Comparison of ENCODE assay signal across 8 cellular contexts in the genomic region with DNA sequence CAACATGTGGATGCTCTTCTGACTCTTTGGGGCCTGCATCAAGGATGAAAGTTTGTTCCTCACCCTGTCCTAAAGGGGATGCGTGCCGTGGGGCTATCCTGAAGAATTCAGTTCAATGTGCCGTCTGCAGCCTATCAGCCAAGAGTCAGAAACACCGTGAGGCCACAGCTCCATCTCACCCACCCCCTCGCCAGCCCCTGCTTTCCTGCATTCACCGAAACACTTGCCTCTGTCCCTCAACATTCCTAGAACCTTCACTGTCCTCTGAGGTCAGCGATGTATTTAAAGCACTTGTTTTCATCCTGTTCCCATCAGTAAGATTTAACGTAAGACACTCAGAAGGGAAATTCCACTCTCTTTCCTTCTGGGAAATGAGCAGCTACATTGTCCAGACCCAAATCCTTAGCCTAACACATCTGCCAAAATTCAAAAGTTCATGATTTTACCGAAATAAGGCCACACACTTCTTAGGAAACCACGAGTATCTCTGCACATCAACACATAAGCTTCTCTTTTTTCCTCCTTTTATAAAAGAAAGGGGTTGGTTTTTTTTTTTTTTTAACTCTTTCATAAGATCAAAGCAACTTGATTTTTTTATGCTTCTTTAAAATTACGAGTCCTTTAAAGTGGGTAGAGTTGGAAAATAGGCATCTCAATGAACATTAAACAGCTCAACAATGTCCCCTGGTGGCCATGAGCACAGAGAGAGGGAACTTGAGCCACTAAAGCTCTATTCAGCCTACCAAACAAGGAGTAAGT.
DNase-seq lines count a peak whose midpoint lies in the region; ATAC-seq and TF ChIP-seq lines count a peak whose summit lies in the region.

No MANE protein-coding gene starts in this region.

- H3K9ac ChIP-seq in Karpas-422 (ENCODE audit: low read length) (no peak overlapping the region), adipocyte (ENCODE audit: low read length) (peak overlapping the region; percentile 53)

- H4K20me1 ChIP-seq in Karpas-422 (ENCODE audit: insufficient read depth, low read depth, low read length): no peaks in the 10 kb centered on the region

- H3K36me3 ChIP-seq in Karpas-422 (ENCODE audit: insufficient read depth, low read length): no peaks in the 10 kb centered on the region
- H3K36me3 ChIP-seq in adipocyte (ENCODE audit: control insufficient read depth, insufficient read depth, low read length, severe bottlenecking): no peaks in the 10 kb centered on the region
- no peaks in the 10 kb centered on the region for H3K36me3 ChIP-seq in right atrium auricular region
- H3K36me3 ChIP-seq in sigmoid colon: no peaks in the 10 kb centered on the region

- 53 to 73% methylated on average over 11 of the region's 11 CpGs for WGBS in sigmoid colon, 2 donors

- intact Hi-C loops in sigmoid colon (cut with DNase I): loop anchor here (1.0 to 10.0 kb wide), 7 partner anchors 62 to 590 kb away; partner anchors contain the start of genes DNAJC25, ECPAS, PTGR1 and UGCG

- DNase-seq in SHP77 (lab: John Stamatoyannopoulos, UW) (peak; percentile 37 to 51), SHP77 treated with DMSO at 0.1 percent for 48 hours (lab: John Stamatoyannopoulos, UW) (no peak), Karpas-422 (peak; percentile 83), SW480 (ENCODE audit: low spot score) (peak; percentile 75), adipocyte (ENCODE audit: low read depth) (peak; percentile 96), right atrium auricular region (ENCODE audit: low spot score) (peak; percentile 69), sigmoid colon (peak; percentile 79)

- H3K27ac ChIP-seq in Karpas-422 (ENCODE audit: low read length): no peak overlapping the region
- H3K27ac ChIP-seq in right atrium auricular region: peak overlapping the region; percentile 46 to 63
- H3K27ac ChIP-seq in sigmoid colon: peak overlapping the region; percentile 72 to 93 (median 82)

- H2AFZ ChIP-seq in Karpas-422 (ENCODE audit: low read length): no peak overlapping the region

- H3K4me2 ChIP-seq in Karpas-422 (ENCODE audit: low read depth, low read length, poor library complexity, severe bottlenecking): no peak overlapping the region

- no peak for ATAC-seq in GM18517 (IDR thresholded peaks at IDR 0.05; ENCODE audit: unreplicated experiment)

- H3K79me2 ChIP-seq in Karpas-422 (ENCODE audit: low read length): no peaks in the 10 kb centered on the region

- no peaks in the 10 kb centered on the region for H3K4me1 ChIP-seq in Karpas-422 (ENCODE audit: low read length)
- peaks cover 20% of the 10 kb centered on the region for H3K4me1 ChIP-seq in adipocyte (ENCODE audit: control insufficient read depth, insufficient read depth, low read length)
- H3K4me1 ChIP-seq in right atrium auricular region: peaks cover 0 to 31% of the 10 kb centered on the region in 2 donors
- H3K4me1 ChIP-seq in sigmoid colon: peaks cover 0 to 37% (median 30%) of the 10 kb centered on the region in 4 donors

- H3K4me3 ChIP-seq in Karpas-422 (ENCODE audit: low read length) (no peak overlapping the region), adipocyte (ENCODE audit: low read length) (peak overlapping the region; percentile 20), right atrium auricular region (no peak overlapping the region), sigmoid colon (peak overlapping the region in 2 of 4 donors; percentile 5 to 26)

- TF ChIP-seq CTCF in right atrium auricular region (IDR thresholded peaks at IDR 0.05) (peak; percentile 86 to 93), sigmoid colon (IDR thresholded peaks at IDR 0.05) (peak; percentile 83 to 95 (median 91))

- H3K27me3 ChIP-seq in Karpas-422 (ENCODE audit: low read length): no peaks in the 10 kb centered on the region
- no peaks in the 10 kb centered on the region for H3K27me3 ChIP-seq in adipocyte (replicated peaks; ENCODE audit: control insufficient read depth, insufficient read depth, low read length)
- no peaks in the 10 kb centered on the region for H3K27me3 ChIP-seq in right atrium auricular region
- H3K27me3 ChIP-seq in sigmoid colon: no peaks in the 10 kb centered on the region

- peak; percentile 74 to 99 (median 96) for TF ChIP-seq EP300 in sigmoid colon (IDR thresholded peaks at IDR 0.05)

- TF ChIP-seq POLR2A in sigmoid colon (IDR thresholded peaks at IDR 0.05): no peak

- no peaks in the 10 kb centered on the region for H3K9me3 ChIP-seq in Karpas-422 (ENCODE audit: low read length)
- H3K9me3 ChIP-seq in adipocyte (ENCODE audit: control insufficient read depth, low read length): no peaks in the 10 kb centered on the region
- no peaks in the 10 kb centered on the region for H3K9me3 ChIP-seq in right atrium auricular region
- no peaks in the 10 kb centered on the region for H3K9me3 ChIP-seq in sigmoid colon

- no peaks in the 10 kb centered on the region for H3K9me2 ChIP-seq in Karpas-422 (replicated peaks; ENCODE audit: insufficient read depth, low read length)
